In genomic region chr9:128322342-128323191, GRCh38 we compare ENCODE assay signal across 8 cellular contexts. TPM values are rescaled to one million over a fixed set of nuclear protein-coding genes. Genes with fewer than 3 reads are reported as not detected.
DNase-seq lines count a peak whose midpoint lies in the region; ATAC-seq and TF ChIP-seq lines count a peak whose summit lies in the region.

TSS of gene COQ4 (plus strand) at chr9:128322839. CDS start at chr9:128322859, 20 bp downstream.
A gene with protein sequence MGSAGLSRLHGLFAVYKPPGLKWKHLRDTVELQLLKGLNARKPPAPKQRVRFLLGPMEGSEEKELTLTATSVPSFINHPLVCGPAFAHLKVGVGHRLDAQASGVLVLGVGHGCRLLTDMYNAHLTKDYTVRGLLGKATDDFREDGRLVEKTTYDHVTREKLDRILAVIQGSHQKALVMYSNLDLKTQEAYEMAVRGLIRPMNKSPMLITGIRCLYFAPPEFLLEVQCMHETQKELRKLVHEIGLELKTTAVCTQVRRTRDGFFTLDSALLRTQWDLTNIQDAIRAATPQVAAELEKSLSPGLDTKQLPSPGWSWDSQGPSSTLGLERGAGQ (minus strand): TSS chr9:128322447. CDS start chr9:128322408, 39 bp downstream.

- TF ChIP-seq CTCF in GM10266 (IDR thresholded peaks at IDR 0.05; ENCODE audit: control insufficient read depth, insufficient read depth, low read depth, missing control alignments) (no peak), omental fat pad (IDR thresholded peaks at IDR 0.05) (no peak)

- H3K36me3 Mint-ChIP-seq in activated naive CD4-positive, alpha-beta T cell treated with anti-CD3 and anti-CD28 coated beads, Interleukin-2, amount 50 U/mL, for 72 hours: peaks cover 6 to 20% of the 10 kb centered on the region in 2 donors

- peak; percentile 64 for ATAC-seq in HG02623 (IDR thresholded peaks at IDR 0.05; ENCODE audit: unreplicated experiment)
- peak; percentile 85 to 91 for ATAC-seq in activated naive CD4-positive, alpha-beta T cell treated with anti-CD3 and anti-CD28 coated beads, Interleukin-2, amount 50 U/mL, for 72 hours
- ATAC-seq in omental fat pad (ENCODE audit: low FRiP score): peak; percentile 96

- H3K27ac Mint-ChIP-seq in activated naive CD4-positive, alpha-beta T cell treated with anti-CD3 and anti-CD28 coated beads, Interleukin-2, amount 50 U/mL, for 72 hours: peak within 1 kb of the TSS; percentile 93 to 99

- peak within 1 kb of the TSS; percentile 92 for H3K27ac ChIP-seq in temporal lobe (ENCODE audit: low read depth, low read length)

- DNase-seq in GM10266 (ENCODE audit: extremely low spot score) (peak; percentile 95), NCI-H1105 (lab: John Stamatoyannopoulos, UW) (peak; percentile 92), SKM-1 (lab: John Stamatoyannopoulos, UW; ENCODE audit: unreplicated experiment) (peak; percentile 75), glomerular visceral epithelial cell (ENCODE audit: extremely low spot score) (peak; percentile 94), omental fat pad (ENCODE audit: low spot score) (peak; percentile 64)
- peak; percentile 92 to 93 for DNase-seq in activated naive CD4-positive, alpha-beta T cell treated with anti-CD3 and anti-CD28 coated beads, Interleukin-2, amount 50 U/mL, for 72 hours (ENCODE audit: low spot score in 2 of 2)

- no peaks in the 10 kb centered on the region for H3K9me3 Mint-ChIP-seq in activated naive CD4-positive, alpha-beta T cell treated with anti-CD3 and anti-CD28 coated beads, Interleukin-2, amount 50 U/mL, for 72 hours

RNA-seq across cellular contexts. Expression of gene COQ4, which starts in this region (rescaled TPM):
- 10 to 100 TPM; 33.9 to 38.3 TPM for total RNA-seq in activated naive CD4-positive, alpha-beta T cell treated with anti-CD3 and anti-CD28 coated beads, Interleukin-2, amount 50 U/mL, for 72 hours
- total RNA-seq in omental fat pad: 10 to 100 TPM; 30.6 to 34.7 (median 32.8) TPM
- total RNA-seq in temporal lobe: 10.3 TPM

RNA-seq across cellular contexts. Expression of the second gene that starts in this region (rescaled TPM):
- 10 to 100 TPM; 25.6 to 35.9 TPM for total RNA-seq in activated naive CD4-positive, alpha-beta T cell treated with anti-CD3 and anti-CD28 coated beads, Interleukin-2, amount 50 U/mL, for 72 hours
- total RNA-seq in omental fat pad (10 to 100 TPM in 2 of 4 donors, 1 to 10 TPM in 2; 9.1 to 10.3 (median 9.9) TPM), temporal lobe (14.0 TPM)

Comparison
In these comparisons a context has a peak if more than half of its experiments do, and no peak if none do; other contexts are left out.
1. Peak in every context shown above with its lines: DNase-seq, ATAC-seq and H3K27ac ChIP-seq.